40 cellular contexts compared by ENCODE assay signal in genomic region chr9:104245925-104246324, GRCh38.
"Had no signal": no experiment of that assay in that cellular context is flagged by ENCODE, and none has a peak within 500 bp of the region (broad histone marks: within the 10 kb centered on the region; RNA-seq: fewer than 3 reads in every experiment).

No MANE protein-coding gene starts in this region.

- H3K4me3 ChIP-seq: adrenal gland, ascending aorta, body of pancreas, breast epithelium, cardiac muscle cell had no signal

- ATAC-seq: activated naive CD4-positive, alpha-beta T cell treated with anti-CD3 and anti-CD28 coated beads, Interleukin-2, amount 50 U/mL, for 72 hours; activated naive CD8-positive, alpha-beta T cell treated with anti-CD3 and anti-CD28 coated beads, Interleukin-2, amount 50 U/mL, for 24 hours; activated T-cell treated with anti-CD3 and anti-CD28 coated beads, Interleukin-2, amount 50 U/mL, for 4 hours; activated T-cell treated with anti-CD3 and anti-CD28 coated beads, Interleukin-2, amount 50 U/mL, for 72 hours; activated T-helper 17 cell treated with anti-CD3 and anti-CD28 coated beads, Interleukin-2, amount 50 U/mL, for 72 hours; body of pancreas had no signal

- FAIRE-seq: astrocyte, bronchial epithelial cell had no signal

- H3K36me3 ChIP-seq: adrenal gland, ascending aorta, brain microvascular endothelial cell, breast epithelium, cardiac muscle cell had no signal

- DNase-seq: activated effector memory CD4-positive, alpha-beta T cell treated with anti-CD3 and anti-CD28 coated beads, Interleukin-2, amount 50 U/mL, for 16 hours; activated effector memory CD4-positive, alpha-beta T cell treated with Interleukin-2 at 50 U/mL for 16 hours; activated gamma-delta T cell; activated gamma-delta T cell treated with Interleukin-2 at 50 U/mL for 16 hours; activated naive CD4-positive, alpha-beta T cell; activated naive CD4-positive, alpha-beta T cell treated with anti-CD3 and anti-CD28 coated beads, Interleukin-2, amount 10 ng/mL, durations not matched to agents 7 days and 5 days; activated naive CD4-positive, alpha-beta T cell treated with anti-CD3 and anti-CD28 coated beads, Interleukin-2, amount 50 U/mL, for 16 hours; activated naive CD4-positive, alpha-beta T cell treated with Interleukin-2 at 50 U/mL for 16 hours; activated naive CD8-positive, alpha-beta T cell treated with anti-CD3 and anti-CD28 coated beads for 36 hours; activated naive CD8-positive, alpha-beta T cell treated with anti-CD3 and anti-CD28 coated beads, Interleukin-2, amount 10 ng/mL, durations not matched to agents 7 days and 5 days; activated naive CD8-positive, alpha-beta T cell treated with anti-CD3 and anti-CD28 coated beads, Interleukin-2, amount 50 U/mL, for 24 hours; activated T-cell treated with anti-CD3 and anti-CD28 coated beads for 4 hours; activated T-cell treated with anti-CD3 and anti-CD28 coated beads, Interleukin-2, amount 50 U/mL, for 1 hour; activated T-cell treated with anti-CD3 and anti-CD28 coated beads, Interleukin-2, amount 50 U/mL, for 24 hours; activated T-cell treated with anti-CD3 and anti-CD28 coated beads, Interleukin-2, amount 50 U/mL, for 4 hours; activated T-cell treated with anti-CD3 and anti-CD28 coated beads, Interleukin-2, amount 50 U/mL, for 48 hours; activated T-cell treated with anti-CD3 and anti-CD28 coated beads, Interleukin-2, amount 50 U/mL, for 72 hours; adrenal gland; amniotic stem cell; amygdala; anterior cingulate cortex; aorta; body of pancreas; brain microvascular endothelial cell; caudate nucleus; central memory CD4-positive, alpha-beta T cell; cerebellar nuclear complex had no signal

- H3K36me3 Mint-ChIP-seq: activated naive CD4-positive, alpha-beta T cell treated with anti-CD3 and anti-CD28 coated beads, Interleukin-2, amount 10 ng/mL, durations not matched to agents 7 days and 5 days; activated naive CD4-positive, alpha-beta T cell treated with anti-CD3 and anti-CD28 coated beads, Interleukin-2, amount 50 U/mL, for 24 hours; activated naive CD4-positive, alpha-beta T cell treated with anti-CD3 and anti-CD28 coated beads, Interleukin-2, amount 50 U/mL, for 72 hours; activated naive CD8-positive, alpha-beta T cell; activated naive CD8-positive, alpha-beta T cell treated with anti-CD3 and anti-CD28 coated beads for 36 hours; activated naive CD8-positive, alpha-beta T cell treated with anti-CD3 and anti-CD28 coated beads, Interleukin-2, amount 10 ng/mL, durations not matched to agents 7 days and 5 days; brain had no signal

- H3K4me3 Mint-ChIP-seq: activated naive CD4-positive, alpha-beta T cell treated with anti-CD3 and anti-CD28 coated beads, Interleukin-2, amount 10 ng/mL, durations not matched to agents 7 days and 5 days; activated naive CD4-positive, alpha-beta T cell treated with anti-CD3 and anti-CD28 coated beads, Interleukin-2, amount 50 U/mL, for 24 hours; activated naive CD8-positive, alpha-beta T cell; activated naive CD8-positive, alpha-beta T cell treated with anti-CD3 and anti-CD28 coated beads for 36 hours; activated naive CD8-positive, alpha-beta T cell treated with anti-CD3 and anti-CD28 coated beads, Interleukin-2, amount 10 ng/mL, durations not matched to agents 7 days and 5 days; activated naive CD8-positive, alpha-beta T cell treated with anti-CD3 and anti-CD28 coated beads, Interleukin-2, amount 50 U/mL, for 24 hours; activated T-cell treated with anti-CD3 and anti-CD28 coated beads, Interleukin-2, amount 50 U/mL, for 24 hours; activated T-cell treated with anti-CD3 and anti-CD28 coated beads, Interleukin-2, amount 50 U/mL, for 4 hours; activated T-cell treated with anti-CD3 and anti-CD28 coated beads, Interleukin-2, amount 50 U/mL, for 72 hours; activated T-helper 1 cell treated with anti-CD3 and anti-CD28 coated beads, Interleukin-12 subunit alpha, Interleukin-12 subunit beta, Interleukin-2, Interleukin-4 antibody, amounts not matched to agents 30 ng/mL and 10 ng/mL and 1 ng/mL, durations not matched to agents 14 hours and 24 hours and 36 hours; activated T-helper 17 cell treated with anti-CD3 and anti-CD28 coated beads, Interleukin-2, amount 50 U/mL, for 72 hours; brain; central memory CD8-positive, alpha-beta T cell had no signal

- H3K9me3 ChIP-seq: adrenal gland, ascending aorta, body of pancreas, breast epithelium had no signal

- H3K4me1 ChIP-seq: adrenal gland, ascending aorta, body of pancreas, breast epithelium had no signal

- H3K27me3 Mint-ChIP-seq: activated naive CD4-positive, alpha-beta T cell treated with anti-CD3 and anti-CD28 coated beads, Interleukin-2, amount 10 ng/mL, durations not matched to agents 7 days and 5 days; activated naive CD4-positive, alpha-beta T cell treated with anti-CD3 and anti-CD28 coated beads, Interleukin-2, amount 50 U/mL, for 24 hours; activated naive CD8-positive, alpha-beta T cell; activated naive CD8-positive, alpha-beta T cell treated with anti-CD3 and anti-CD28 coated beads for 36 hours; activated naive CD8-positive, alpha-beta T cell treated with anti-CD3 and anti-CD28 coated beads, Interleukin-2, amount 10 ng/mL, durations not matched to agents 7 days and 5 days; activated naive CD8-positive, alpha-beta T cell treated with anti-CD3 and anti-CD28 coated beads, Interleukin-2, amount 50 U/mL, for 24 hours; activated T-cell treated with anti-CD3 and anti-CD28 coated beads, Interleukin-2, amount 50 U/mL, for 24 hours; activated T-helper 17 cell treated with anti-CD3 and anti-CD28 coated beads, Interleukin-2, amount 50 U/mL, for 72 hours; brain; central memory CD8-positive, alpha-beta T cell had no signal

- H3K27ac ChIP-seq: adrenal gland, ascending aorta, body of pancreas, brain microvascular endothelial cell, breast epithelium, cardiac muscle cell had no signal

- H3K9me3 Mint-ChIP-seq: activated naive CD4-positive, alpha-beta T cell treated with anti-CD3 and anti-CD28 coated beads, Interleukin-2, amount 50 U/mL, for 24 hours; activated naive CD8-positive, alpha-beta T cell treated with anti-CD3 and anti-CD28 coated beads for 36 hours; activated naive CD8-positive, alpha-beta T cell treated with anti-CD3 and anti-CD28 coated beads, Interleukin-2, amount 10 ng/mL, durations not matched to agents 7 days and 5 days; activated naive CD8-positive, alpha-beta T cell treated with anti-CD3 and anti-CD28 coated beads, Interleukin-2, amount 50 U/mL, for 24 hours; activated T-cell treated with anti-CD3 and anti-CD28 coated beads, Interleukin-2, amount 50 U/mL, for 4 hours; activated T-cell treated with anti-CD3 and anti-CD28 coated beads, Interleukin-2, amount 50 U/mL, for 72 hours; activated T-helper 1 cell treated with anti-CD3 and anti-CD28 coated beads, Interleukin-12 subunit alpha, Interleukin-12 subunit beta, Interleukin-2, Interleukin-4 antibody, amounts not matched to agents 30 ng/mL and 10 ng/mL and 1 ng/mL, durations not matched to agents 14 hours and 24 hours and 36 hours; activated T-helper 17 cell treated with anti-CD3 and anti-CD28 coated beads, Interleukin-2, amount 50 U/mL, for 72 hours; activated T-helper 2 cell treated with anti-CD3 and anti-CD28 coated beads, Interferon-gamma antibody, Interleukin-2, Interleukin-4, amounts not matched to agents 10 μg/mL and 5 μg/mL and 100 μg/mL, durations not matched to agents 14 hours and 24 hours and 36 hours; brain had no signal

- H3K27me3 ChIP-seq: adrenal gland, ascending aorta, body of pancreas, brain microvascular endothelial cell, breast epithelium, cardiac muscle cell had no signal

- H3K27ac Mint-ChIP-seq: activated naive CD4-positive, alpha-beta T cell treated with anti-CD3 and anti-CD28 coated beads, Interleukin-2, amount 10 ng/mL, durations not matched to agents 7 days and 5 days; activated naive CD4-positive, alpha-beta T cell treated with anti-CD3 and anti-CD28 coated beads, Interleukin-2, amount 50 U/mL, for 24 hours; activated naive CD4-positive, alpha-beta T cell treated with anti-CD3 and anti-CD28 coated beads, Interleukin-2, amount 50 U/mL, for 72 hours; activated naive CD8-positive, alpha-beta T cell; activated naive CD8-positive, alpha-beta T cell treated with anti-CD3 and anti-CD28 coated beads for 36 hours; activated naive CD8-positive, alpha-beta T cell treated with anti-CD3 and anti-CD28 coated beads, Interleukin-2, amount 10 ng/mL, durations not matched to agents 7 days and 5 days; activated naive CD8-positive, alpha-beta T cell treated with anti-CD3 and anti-CD28 coated beads, Interleukin-2, amount 50 U/mL, for 24 hours; activated T-cell treated with anti-CD3 and anti-CD28 coated beads, Interleukin-2, amount 50 U/mL, for 24 hours; activated T-cell treated with anti-CD3 and anti-CD28 coated beads, Interleukin-2, amount 50 U/mL, for 72 hours; activated T-helper 1 cell treated with anti-CD3 and anti-CD28 coated beads, Interleukin-12 subunit alpha, Interleukin-12 subunit beta, Interleukin-2, Interleukin-4 antibody, amounts not matched to agents 30 ng/mL and 10 ng/mL and 1 ng/mL, durations not matched to agents 14 hours and 24 hours and 36 hours; activated T-helper 17 cell treated with anti-CD3 and anti-CD28 coated beads, Interleukin-2, amount 50 U/mL, for 72 hours; activated T-helper 2 cell treated with anti-CD3 and anti-CD28 coated beads, Interferon-gamma antibody, Interleukin-2, Interleukin-4, amounts not matched to agents 10 μg/mL and 5 μg/mL and 100 μg/mL, durations not matched to agents 14 hours and 24 hours and 36 hours; brain had no signal

- H3K4me1 Mint-ChIP-seq: activated naive CD4-positive, alpha-beta T cell treated with anti-CD3 and anti-CD28 coated beads, Interleukin-2, amount 10 ng/mL, durations not matched to agents 7 days and 5 days; activated naive CD4-positive, alpha-beta T cell treated with anti-CD3 and anti-CD28 coated beads, Interleukin-2, amount 50 U/mL, for 24 hours; activated naive CD8-positive, alpha-beta T cell treated with anti-CD3 and anti-CD28 coated beads for 36 hours; activated naive CD8-positive, alpha-beta T cell treated with anti-CD3 and anti-CD28 coated beads, Interleukin-2, amount 10 ng/mL, durations not matched to agents 7 days and 5 days; activated naive CD8-positive, alpha-beta T cell treated with anti-CD3 and anti-CD28 coated beads, Interleukin-2, amount 50 U/mL, for 24 hours; activated T-helper 17 cell treated with anti-CD3 and anti-CD28 coated beads, Interleukin-2, amount 50 U/mL, for 72 hours; brain; central memory CD8-positive, alpha-beta T cell had no signal
